Comparison of ENCODE assay signal across 8 cellular contexts in the genomic region with DNA sequence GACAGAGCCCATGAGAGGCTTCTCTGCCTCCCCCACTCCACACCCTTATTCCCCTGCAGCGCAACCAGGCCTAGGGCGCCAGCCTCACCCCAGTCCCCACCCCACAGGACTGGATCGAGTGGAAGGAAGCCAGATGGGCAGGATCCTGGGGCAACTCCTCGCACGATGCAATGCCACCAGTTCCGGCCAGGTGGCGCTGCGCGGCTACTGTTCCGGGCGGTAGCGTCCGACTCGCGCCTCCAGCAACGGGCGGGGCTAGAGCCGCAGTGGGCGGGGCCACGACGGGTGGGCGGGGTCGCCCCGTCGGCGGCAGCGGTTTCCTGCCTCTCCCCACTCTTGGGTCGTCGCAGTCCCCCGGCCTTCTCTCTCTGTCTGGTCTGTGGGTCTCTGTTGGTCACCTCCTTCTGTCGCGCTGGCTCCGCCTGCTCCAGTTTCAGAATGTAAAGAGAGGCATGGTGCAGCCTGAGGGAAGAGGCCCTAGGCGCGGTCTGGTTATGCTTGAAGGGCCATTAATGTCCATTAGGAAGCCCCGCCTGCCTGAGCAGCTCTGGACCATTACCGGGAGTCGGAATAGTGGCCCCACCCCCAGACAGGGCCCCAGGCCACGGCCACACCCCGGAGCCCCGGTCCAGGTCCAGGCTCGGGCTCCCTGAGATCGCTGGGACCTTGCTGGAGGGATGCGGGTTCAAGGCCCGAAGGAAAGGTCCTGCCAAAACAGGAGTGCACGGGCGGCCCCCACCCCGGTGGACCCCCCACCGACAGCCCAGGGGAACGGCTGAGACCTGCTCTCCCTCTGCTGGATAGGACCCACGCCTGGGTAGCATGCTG. TPM values are rescaled to one million over a fixed set of nuclear protein-coding genes. Genes with fewer than 3 reads are reported as not detected.
A peak's percentile ranks its signal among the peaks of the same experiment; 100 is the strongest.
DNase-seq lines count a peak whose midpoint lies in the region; TF ChIP-seq lines count a peak whose summit lies in the region.

No MANE protein-coding gene starts in this region.

- H3K36me3 ChIP-seq in right atrium auricular region: no peaks in the 10 kb centered on the region
- no peaks in the 10 kb centered on the region for H3K36me3 ChIP-seq in prostate gland
- no peaks in the 10 kb centered on the region for H3K36me3 ChIP-seq in urinary bladder (ENCODE audit: insufficient read depth)

- H3K4me1 ChIP-seq in right atrium auricular region (peaks cover 0 to 65% of the 10 kb centered on the region in 2 donors), prostate gland (replicated peaks) (peaks cover 10% of the 10 kb centered on the region), urinary bladder (ENCODE audit: insufficient read depth) (no peaks in the 10 kb centered on the region)

- intact Hi-C loops in prostate gland (cut with DNase I): loop anchor here (2.0 to 10.0 kb wide), 2 partner anchors 117 to 221 kb away; no protein-coding TSS in a partner anchor

- TF ChIP-seq CTCF in right atrium auricular region (IDR thresholded peaks at IDR 0.05): peak; percentile 98 to 99
- TF ChIP-seq CTCF in prostate gland (IDR thresholded peaks at IDR 0.05): peak; percentile 97 to 100 (median 99)

- peak; percentile 58 for TF ChIP-seq POLR2A in prostate gland (IDR thresholded peaks at IDR 0.05)

- H3K9me3 ChIP-seq in right atrium auricular region: no peaks in the 10 kb centered on the region
- no peaks in the 10 kb centered on the region for H3K9me3 ChIP-seq in prostate gland

- H3K4me3 ChIP-seq in right atrium auricular region (peak overlapping the region; percentile 10 to 38), prostate gland (peak overlapping the region in 1 of 2 donors; percentile 23), urinary bladder (ENCODE audit: low read depth, low read length) (no peak overlapping the region)

- WGBS in prostate gland: 6% methylated on average over 42 of the region's 51 CpGs
- 8% methylated on average over 51 of the region's 51 CpGs for WGBS in urinary bladder

- H3K27me3 ChIP-seq in right atrium auricular region (peaks cover 7 to 9% of the 10 kb centered on the region in 2 donors), prostate gland (replicated peaks; ENCODE audit: insufficient read depth) (peaks cover 5% of the 10 kb centered on the region)

- H3K27ac ChIP-seq in right atrium auricular region (peak overlapping the region; percentile 55 to 63), prostate gland (peak overlapping the region; percentile 67 to 71), urinary bladder (ENCODE audit: low read depth) (peak overlapping the region; percentile 46)

- peak; percentile 91 for DNase-seq in Daoy (ENCODE audit: low read depth)
- DNase-seq in GOT3 (lab: John Stamatoyannopoulos, UW): peak; percentile 70
- DNase-seq in NAMALWA (ENCODE audit: low spot score): peak; percentile 92
- DNase-seq in T-helper 1 cell: peak; percentile 89 to 94 (median 92)
- peak; percentile 72 for DNase-seq in amniotic epithelial cell (ENCODE audit: low read depth)
- DNase-seq in right atrium auricular region (ENCODE audit: low spot score): peak; percentile 90
- peak; percentile 92 for DNase-seq in prostate gland (ENCODE audit: low spot score)

RNA-seq across cellular contexts. Expression of a gene that starts 3.4 kb away (rescaled TPM):
- total RNA-seq in Daoy (2014; rRNA removed; shearing (Covaris generic)): 38.1 and 41.8 TPM in 2 replicates
- total RNA-seq in right atrium auricular region (100 to 1,000 TPM; 187 to 213 TPM), prostate gland (100 to 1,000 TPM; 118 to 170 TPM), urinary bladder (25.9 TPM)
- polyA plus RNA-seq in urinary bladder: 111 TPM

RNA-seq across cellular contexts. Expression of a gene that starts 3.7 kb away (rescaled TPM):
- 0.46 and 1.5 TPM in 2 replicates for total RNA-seq in Daoy (2014; rRNA removed; shearing (Covaris generic))
- total RNA-seq in right atrium auricular region (not detected), prostate gland (1 to 10 TPM; 1.8 to 3.6 TPM), urinary bladder (not detected)
- polyA plus RNA-seq in urinary bladder: 0.08 TPM

RNA-seq across cellular contexts. Expression of a gene that starts 13.7 kb away (rescaled TPM):
- total RNA-seq in Daoy (2014; rRNA removed; shearing (Covaris generic)): 19.8 and 21.6 TPM in 2 replicates
- 10 to 100 TPM; 11.4 to 19.9 TPM for total RNA-seq in right atrium auricular region
- total RNA-seq in prostate gland: 10 to 100 TPM; 30.7 to 74.3 TPM
- total RNA-seq in urinary bladder: 6.3 TPM
- 38.4 TPM for polyA plus RNA-seq in urinary bladder

RNA-seq across cellular contexts. Expression of a gene that starts 24.3 kb away (rescaled TPM):
- 29.3 and 39.4 TPM in 2 replicates for total RNA-seq in Daoy (2014; rRNA removed; shearing (Covaris generic))
- 10 to 100 TPM; 10.3 to 17.7 TPM for total RNA-seq in right atrium auricular region
- 10 to 100 TPM; 16.4 to 24.9 TPM for total RNA-seq in prostate gland
- 13.7 TPM for total RNA-seq in urinary bladder
- polyA plus RNA-seq in urinary bladder: 28.5 TPM

RNA-seq across cellular contexts. Expression of a gene that starts 24.5 kb away (rescaled TPM):
- total RNA-seq in Daoy (2014; rRNA removed; shearing (Covaris generic)): 31.4 and 34.1 TPM in 2 replicates
- total RNA-seq in right atrium auricular region: 10 to 100 TPM; 42.4 to 43.2 TPM
- 100 to 1,000 TPM in 1 of 2 donors, 10 to 100 TPM in 1; 86.3 to 168 TPM for total RNA-seq in prostate gland
- total RNA-seq in urinary bladder: 50.2 TPM
- 55.9 TPM for polyA plus RNA-seq in urinary bladder
